ENCODE assay signal across 12 cellular contexts in the genomic region with DNA sequence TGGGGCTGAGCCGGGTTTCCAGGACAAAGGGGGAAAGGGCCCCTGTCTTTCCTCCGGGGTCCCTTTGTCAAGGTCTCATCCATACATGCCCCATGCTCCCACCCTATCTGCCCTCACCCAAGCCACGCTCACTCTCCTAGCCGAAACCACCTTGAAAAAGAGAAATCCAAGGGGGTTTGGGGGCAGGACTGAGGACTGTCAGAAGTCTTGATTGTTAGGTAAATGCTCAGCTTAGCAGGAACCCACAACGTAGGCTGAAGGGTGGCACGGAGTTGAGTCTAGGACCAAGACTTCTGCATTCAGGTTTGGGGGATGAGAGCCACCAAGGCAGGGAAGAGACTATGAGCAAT. TPM values are rescaled to one million over a fixed set of nuclear protein-coding genes. Genes with fewer than 3 reads are reported as not detected.
DNase-seq lines count a peak whose midpoint lies in the region; ATAC-seq, FAIRE-seq and TF ChIP-seq lines count a peak whose summit lies in the region.
"Had no signal": no experiment of that assay in that cellular context is flagged by ENCODE, and none has a peak within 500 bp of the region (broad histone marks: within the 10 kb centered on the region; RNA-seq: fewer than 3 reads in every experiment).

No MANE protein-coding gene starts in this region.

- peaks cover 29% of the 10 kb centered on the region for H3K4me1 Mint-ChIP-seq in activated CD8-positive, alpha-beta T cell treated with anti-CD3 and anti-CD28 coated beads for 36 hours (ENCODE audit: low read depth)

- H3K9ac ChIP-seq in HepG2 (ENCODE audit: insufficient read depth, low read depth, low read length): no peak overlapping the region

- H3K9me3 Mint-ChIP-seq in activated CD8-positive, alpha-beta T cell treated with anti-CD3 and anti-CD28 coated beads for 36 hours: no peaks in the 10 kb centered on the region

- in situ Hi-C loops in HepG2 (cut with HindIII; ENCODE audit: extremely low pct_ligation_motif_present, low pct_unique_long_range_greater_than_20kb): no loop called here

- H3K4me1 ChIP-seq in left ventricle myocardium inferior: peaks cover 74% of the 10 kb centered on the region
- H3K4me1 ChIP-seq in HepG2 (ENCODE audit: insufficient read depth, low read length): peaks cover 68% of the 10 kb centered on the region
- peaks cover 10% of the 10 kb centered on the region for H3K4me1 ChIP-seq in upper lobe of right lung

- H3K79me2 ChIP-seq in HepG2 (ENCODE audit: insufficient read depth, low read length): no peaks in the 10 kb centered on the region

- no peaks in the 10 kb centered on the region for H3K27me3 Mint-ChIP-seq in activated CD8-positive, alpha-beta T cell treated with anti-CD3 and anti-CD28 coated beads for 36 hours

- no peak for TF ChIP-seq RAD21 in HepG2 (CRISPR knock-in tag; IDR thresholded peaks at IDR 0.05)

- DNase-seq in left ventricle myocardium inferior (no peak), Right ventricle myocardium superior (no peak), HepG2 (ENCODE audit: low spot score) (no peak), upper lobe of right lung (peak; percentile 46), omental fat pad (ENCODE audit: low spot score) (no peak)
- no peak for DNase-seq in activated CD8-positive, alpha-beta T cell treated with anti-CD3 and anti-CD28 coated beads for 36 hours
- DNase-seq: activated T-cell treated with anti-CD3 and anti-CD28 coated beads for 4 hours, AML-193, NCI-H1048, NCI-H524 had no signal

- H3K9me3 ChIP-seq in left ventricle myocardium inferior (replicated peaks) (no peaks in the 10 kb centered on the region), HepG2 (ENCODE audit: low read length) (no peaks in the 10 kb centered on the region), upper lobe of right lung (no peaks in the 10 kb centered on the region)

- peak in 1 of 2 experiments; percentile 11; a peak in 1 of 4 replicates for TF ChIP-seq POLR2A in HepG2 (IDR thresholded peaks at IDR 0.05; ENCODE audit: insufficient read depth in 1 of 2, low read depth in 2 of 2, low read length in 2 of 2)

- no peak overlapping the region for H3K27ac Mint-ChIP-seq in activated CD8-positive, alpha-beta T cell treated with anti-CD3 and anti-CD28 coated beads for 36 hours

- H3K27ac ChIP-seq in left ventricle myocardium inferior (replicated peaks): peak overlapping the region; percentile 89
- H3K27ac ChIP-seq in HepG2 (ENCODE audit: extremely low read length, insufficient read depth, low read length): no peak overlapping the region
- no peak overlapping the region for H3K27ac ChIP-seq in upper lobe of right lung

- H3K36me3 Mint-ChIP-seq in activated CD8-positive, alpha-beta T cell treated with anti-CD3 and anti-CD28 coated beads for 36 hours (ENCODE audit: low read depth): peaks cover 4% of the 10 kb centered on the region

- H3K4me3 ChIP-seq in left ventricle myocardium inferior: peak overlapping the region; percentile 74
- no peak overlapping the region for H3K4me3 ChIP-seq in HepG2 (replicated peaks in 1 of 3; ENCODE audit: insufficient read depth in 1 of 3, low read depth in 2 of 3, low read length in 3 of 3)
- no peak overlapping the region for H3K4me3 ChIP-seq in upper lobe of right lung

- no peak for FAIRE-seq in HepG2 (lab: Jason Lieb, UNC)

- CTCF ChIA-PET in activated CD8-positive, alpha-beta T cell treated with anti-CD3 and anti-CD28 coated beads for 36 hours (lab: Charles Lee): interaction anchor here (0.8 to 1.1 kb wide), 2 partner anchors 13 to 15 kb away, joined by 3 read pairs; no protein-coding TSS in a partner anchor
- CTCF ChIA-PET in HepG2 (lab: Yijun Ruan, JAX; ENCODE audit: low intra/inter-chr PET ratio, low total read pairs): no interaction called here

- TF ChIP-seq EP300 in HepG2 (IDR thresholded peaks at IDR 0.05; ENCODE audit: low read depth in 2 of 2, low read length in 2 of 2): no peak
- no peak for TF ChIP-seq EP300 in HepG2 (CRISPR knock-in tag; IDR thresholded peaks at IDR 0.05; ENCODE audit: borderline replicate concordance)

- BruUV-seq in HepG2 (replicated peaks; lab: Mats Ljungman, UMichigan): no TSS peak

- intact Hi-C loops in left ventricle myocardium inferior (cut with micrococcal nuclease) (no loop called here), Right ventricle myocardium superior (cut with DNase I) (no loop called here), HepG2 (cut with micrococcal nuclease; ENCODE audit: unreplicated experiment) (no loop called here), upper lobe of right lung (cut with DNase I) (no loop called here)
- intact Hi-C loops in activated CD8-positive, alpha-beta T cell treated with anti-CD3 and anti-CD28 coated beads for 36 hours (cut with micrococcal nuclease): no loop called here

- ATAC-seq in Right ventricle myocardium superior (ENCODE audit: poor library complexity): no peak
- peak; percentile 19 for ATAC-seq in activated CD8-positive, alpha-beta T cell treated with anti-CD3 and anti-CD28 coated beads for 36 hours
- ATAC-seq in HepG2: no peak
- ATAC-seq in upper lobe of right lung: no peak
- no peak for ATAC-seq in omental fat pad (ENCODE audit: low FRiP score)
- ATAC-seq in GM18517 (IDR thresholded peaks at IDR 0.05; ENCODE audit: unreplicated experiment): no peak
- no peak for ATAC-seq in HG03457 (IDR thresholded peaks at IDR 0.05; ENCODE audit: unreplicated experiment)

- H3K4me3 Mint-ChIP-seq in activated CD8-positive, alpha-beta T cell treated with anti-CD3 and anti-CD28 coated beads for 36 hours: no peak overlapping the region

- H2AFZ ChIP-seq in HepG2 (ENCODE audit: low read length): no peak overlapping the region

- 92% methylated on average over 5 of the region's 6 CpGs for WGBS in HepG2 (ENCODE audit: low lambda C conversion rate)

- peaks cover 10% of the 10 kb centered on the region for H3K36me3 ChIP-seq in left ventricle myocardium inferior
- H3K36me3 ChIP-seq in HepG2 (replicated peaks in 1 of 2; ENCODE audit: control insufficient read depth in 1 of 2, insufficient read depth in 2 of 2, low read length in 2 of 2): peaks cover 2 to 4% of the 10 kb centered on the region in 2 experiments; a peak in 2 of 5 replicates
- H3K36me3 ChIP-seq in upper lobe of right lung: peaks cover 12% of the 10 kb centered on the region

- TF ChIP-seq CTCF in left ventricle myocardium inferior (IDR thresholded peaks at IDR 0.05; ENCODE audit: borderline replicate concordance): no peak
- no peak for TF ChIP-seq CTCF in activated CD8-positive, alpha-beta T cell treated with anti-CD3 and anti-CD28 coated beads for 36 hours (IDR thresholded peaks at IDR 0.05)
- TF ChIP-seq CTCF in HepG2 (CRISPR knock-in tag; IDR thresholded peaks at IDR 0.05): no peak
- no peak for TF ChIP-seq CTCF in upper lobe of right lung (IDR thresholded peaks at IDR 0.05)
- TF ChIP-seq CTCF in omental fat pad (IDR thresholded peaks at IDR 0.05): no peak

- POLR2A ChIA-PET in activated CD8-positive, alpha-beta T cell treated with anti-CD3 and anti-CD28 coated beads for 36 hours (lab: Charles Lee): interaction anchor here (1.2 to 6.5 kb wide), 8 partner anchors 9 to 48 kb away, joined by 5 to 79 read pairs (median 12); a partner anchor contains a TSS
- POLR2A ChIA-PET in HepG2 (lab: Yijun Ruan, JAX): interaction anchor here (1.2 kb wide), 1 partner anchor 22 kb away, joined by 3 read pairs; a partner anchor contains a TSS

- no peaks in the 10 kb centered on the region for H4K20me1 ChIP-seq in HepG2 (ENCODE audit: insufficient read depth, low read length)

- H3K27me3 ChIP-seq in left ventricle myocardium inferior (ENCODE audit: low read depth) (no peaks in the 10 kb centered on the region), HepG2 (ENCODE audit: control insufficient read depth in 1 of 2, insufficient read depth in 2 of 2, low read length in 2 of 2) (no peaks in the 10 kb centered on the region), upper lobe of right lung (no peaks in the 10 kb centered on the region)

- no peak overlapping the region for H3K4me2 ChIP-seq in HepG2 (ENCODE audit: low read depth, low read length)

RNA-seq across cellular contexts. Expression of a gene that starts 0.7 kb away (rescaled TPM):
- total RNA-seq in left ventricle myocardium inferior (671 TPM), Right ventricle myocardium superior (1,131 TPM), HepG2 (2016; rRNA removed; fragmentation: Illumina TruSeq; extraction: Trizol) (0.22 TPM in 1 of 2 replicates, not detected in the other), upper lobe of right lung (1.1 TPM), omental fat pad (not detected)
- total RNA-seq in activated CD8-positive, alpha-beta T cell treated with anti-CD3 and anti-CD28 coated beads for 36 hours: under 1 TPM in 1 of 2 experiments, not detected in 1; 0.49 TPM
- total RNA-seq in HepG2 (2016; cell fraction: cytosol; rRNA removed; fragmentation: Illumina TruSeq; extraction: Trizol; ENCODE audit: low read depth): not detected in 2 replicates
- total RNA-seq in HepG2 (2016; cell fraction: insoluble cytoplasmic fraction; rRNA removed; fragmentation: Illumina TruSeq; extraction: Trizol): not detected in 2 replicates
- not detected in 2 replicates for total RNA-seq in HepG2 (2016; cell fraction: membrane; rRNA removed; fragmentation: Illumina TruSeq; extraction: Trizol)
- not detected in 2 replicates for total RNA-seq in HepG2 (2016; cell fraction: nucleus; rRNA removed; fragmentation: Illumina TruSeq; extraction: Trizol)
- polyA plus RNA-seq in HepG2 (2011; rRNA removed): 0.18 TPM in 1 of 2 replicates, not detected in the other
- polyA plus RNA-seq in HepG2 (2011; cell fraction: cytosol; rRNA removed): 0.13 TPM in 1 of 2 replicates, not detected in the other
- 1.5 and 1.9 TPM in 2 replicates for polyA plus RNA-seq in HepG2 (2011; cell fraction: nucleus; rRNA removed)
- polyA plus RNA-seq in HepG2 (2012): 0.35 and 0.49 TPM in 2 replicates
- polyA plus RNA-seq in HepG2 (2016; cell fraction: cytosol; fragmentation: Illumina TruSeq; extraction: Trizol; ENCODE audit: low read depth): not detected in 2 replicates
- not detected in 2 replicates for polyA plus RNA-seq in HepG2 (2016; cell fraction: insoluble cytoplasmic fraction; fragmentation: Illumina TruSeq; extraction: Trizol; ENCODE audit: low read depth)
- polyA plus RNA-seq in HepG2 (2016; cell fraction: membrane; fragmentation: Illumina TruSeq; extraction: Trizol; ENCODE audit: low read depth): not detected in 2 replicates
- polyA plus RNA-seq in HepG2 (2016; cell fraction: nucleus; fragmentation: Illumina TruSeq; extraction: Trizol; ENCODE audit: insufficient read depth, low read depth): not detected in 2 replicates
- 0.19 and 0.24 TPM in 2 replicates for polyA minus RNA-seq in HepG2 (2011; rRNA and poly(A)+ RNA removed; ENCODE audit: low replicate concordance)
- polyA minus RNA-seq in HepG2 (2011; cell fraction: cytosol; rRNA and poly(A)+ RNA removed): not detected in 2 replicates
- 0.62 and 0.90 TPM in 2 replicates for polyA minus RNA-seq in HepG2 (2011; cell fraction: nucleus; rRNA and poly(A)+ RNA removed)

RNA-seq across cellular contexts. Expression of a gene that starts 16.2 kb away (rescaled TPM):
- total RNA-seq in left ventricle myocardium inferior (12.4 TPM), Right ventricle myocardium superior (15.5 TPM), HepG2 (2016; rRNA removed; fragmentation: Illumina TruSeq; extraction: Trizol) (2.4 and 5.2 TPM in 2 replicates), upper lobe of right lung (26.8 TPM), omental fat pad (10 to 100 TPM; 10.0 to 43.5 (median 21.3) TPM)
- 10 to 100 TPM; 35.4 to 37.2 TPM for total RNA-seq in activated CD8-positive, alpha-beta T cell treated with anti-CD3 and anti-CD28 coated beads for 36 hours
- 1.4 and 2.1 TPM in 2 replicates for total RNA-seq in HepG2 (2016; cell fraction: cytosol; rRNA removed; fragmentation: Illumina TruSeq; extraction: Trizol; ENCODE audit: low read depth)
- 2.6 and 4.6 TPM in 2 replicates for total RNA-seq in HepG2 (2016; cell fraction: insoluble cytoplasmic fraction; rRNA removed; fragmentation: Illumina TruSeq; extraction: Trizol)
- total RNA-seq in HepG2 (2016; cell fraction: membrane; rRNA removed; fragmentation: Illumina TruSeq; extraction: Trizol): 2.7 and 2.8 TPM in 2 replicates
- 7.3 and 9.5 TPM in 2 replicates for total RNA-seq in HepG2 (2016; cell fraction: nucleus; rRNA removed; fragmentation: Illumina TruSeq; extraction: Trizol)
- 5.4 and 6.6 TPM in 2 replicates for polyA plus RNA-seq in HepG2 (2011; rRNA removed)
- 2.2 and 3.1 TPM in 2 replicates for polyA plus RNA-seq in HepG2 (2011; cell fraction: cytosol; rRNA removed)
- 30.4 and 31.3 TPM in 2 replicates for polyA plus RNA-seq in HepG2 (2011; cell fraction: nucleus; rRNA removed)
- polyA plus RNA-seq in HepG2 (2012): 4.0 and 4.2 TPM in 2 replicates
- polyA plus RNA-seq in HepG2 (2016; cell fraction: cytosol; fragmentation: Illumina TruSeq; extraction: Trizol; ENCODE audit: low read depth): 1.0 and 1.4 TPM in 2 replicates
- polyA plus RNA-seq in HepG2 (2016; cell fraction: insoluble cytoplasmic fraction; fragmentation: Illumina TruSeq; extraction: Trizol; ENCODE audit: low read depth): 1.9 and 2.4 TPM in 2 replicates
- polyA plus RNA-seq in HepG2 (2016; cell fraction: membrane; fragmentation: Illumina TruSeq; extraction: Trizol; ENCODE audit: low read depth): 1.9 and 2.2 TPM in 2 replicates
- 20.1 and 20.6 TPM in 2 replicates for polyA plus RNA-seq in HepG2 (2016; cell fraction: nucleus; fragmentation: Illumina TruSeq; extraction: Trizol; ENCODE audit: insufficient read depth, low read depth)
- polyA minus RNA-seq in HepG2 (2011; rRNA and poly(A)+ RNA removed; ENCODE audit: low replicate concordance): 11.8 and 14.8 TPM in 2 replicates
- 3.9 and 5.2 TPM in 2 replicates for polyA minus RNA-seq in HepG2 (2011; cell fraction: cytosol; rRNA and poly(A)+ RNA removed)
- 17.9 and 18.9 TPM in 2 replicates for polyA minus RNA-seq in HepG2 (2011; cell fraction: nucleus; rRNA and poly(A)+ RNA removed)

RNA-seq across cellular contexts. Expression of a gene that starts 21.6 kb away (rescaled TPM):
- 33.1 TPM for total RNA-seq in left ventricle myocardium inferior
- 28.0 TPM for total RNA-seq in Right ventricle myocardium superior
- total RNA-seq in activated CD8-positive, alpha-beta T cell treated with anti-CD3 and anti-CD28 coated beads for 36 hours: 100 to 1,000 TPM; 108 to 110 TPM
- total RNA-seq in HepG2 (2016; rRNA removed; fragmentation: Illumina TruSeq; extraction: Trizol): 35.1 and 35.4 TPM in 2 replicates
- total RNA-seq in HepG2 (2016; cell fraction: cytosol; rRNA removed; fragmentation: Illumina TruSeq; extraction: Trizol; ENCODE audit: low read depth): 6.3 and 6.7 TPM in 2 replicates
- 30.6 and 36.6 TPM in 2 replicates for total RNA-seq in HepG2 (2016; cell fraction: insoluble cytoplasmic fraction; rRNA removed; fragmentation: Illumina TruSeq; extraction: Trizol)
- 14.7 and 15.9 TPM in 2 replicates for total RNA-seq in HepG2 (2016; cell fraction: membrane; rRNA removed; fragmentation: Illumina TruSeq; extraction: Trizol)
- total RNA-seq in HepG2 (2016; cell fraction: nucleus; rRNA removed; fragmentation: Illumina TruSeq; extraction: Trizol): 17.2 and 21.8 TPM in 2 replicates
- polyA plus RNA-seq in HepG2 (2011; rRNA removed): 20.8 and 29.0 TPM in 2 replicates
- 15.5 and 19.5 TPM in 2 replicates for polyA plus RNA-seq in HepG2 (2011; cell fraction: cytosol; rRNA removed)
- polyA plus RNA-seq in HepG2 (2011; cell fraction: nucleus; rRNA removed): 72.9 and 82.9 TPM in 2 replicates
- 17.6 and 18.9 TPM in 2 replicates for polyA plus RNA-seq in HepG2 (2012)
- polyA plus RNA-seq in HepG2 (2016; cell fraction: cytosol; fragmentation: Illumina TruSeq; extraction: Trizol; ENCODE audit: low read depth): 5.0 and 5.7 TPM in 2 replicates
- polyA plus RNA-seq in HepG2 (2016; cell fraction: insoluble cytoplasmic fraction; fragmentation: Illumina TruSeq; extraction: Trizol; ENCODE audit: low read depth): 31.8 and 36.6 TPM in 2 replicates
- 10.1 and 10.8 TPM in 2 replicates for polyA plus RNA-seq in HepG2 (2016; cell fraction: membrane; fragmentation: Illumina TruSeq; extraction: Trizol; ENCODE audit: low read depth)
- polyA plus RNA-seq in HepG2 (2016; cell fraction: nucleus; fragmentation: Illumina TruSeq; extraction: Trizol; ENCODE audit: insufficient read depth, low read depth): 26.3 and 34.3 TPM in 2 replicates
- polyA minus RNA-seq in HepG2 (2011; rRNA and poly(A)+ RNA removed; ENCODE audit: low replicate concordance): 51.2 and 89.6 TPM in 2 replicates
- 10.0 and 13.2 TPM in 2 replicates for polyA minus RNA-seq in HepG2 (2011; cell fraction: cytosol; rRNA and poly(A)+ RNA removed)
- polyA minus RNA-seq in HepG2 (2011; cell fraction: nucleus; rRNA and poly(A)+ RNA removed): 31.3 and 34.3 TPM in 2 replicates
- total RNA-seq in upper lobe of right lung: 93.7 TPM
- total RNA-seq in omental fat pad: 100 to 1,000 TPM; 106 to 160 (median 127) TPM

RNA-seq across cellular contexts. Expression of a gene that starts 38.1 kb away (rescaled TPM):
- total RNA-seq in left ventricle myocardium inferior: 20.5 TPM
- 12.4 TPM for total RNA-seq in Right ventricle myocardium superior
- 10 to 100 TPM; 29.1 to 30.4 TPM for total RNA-seq in activated CD8-positive, alpha-beta T cell treated with anti-CD3 and anti-CD28 coated beads for 36 hours
- 0.22 TPM in 1 of 2 replicates, not detected in the other for total RNA-seq in HepG2 (2016; rRNA removed; fragmentation: Illumina TruSeq; extraction: Trizol)
- total RNA-seq in HepG2 (2016; cell fraction: cytosol; rRNA removed; fragmentation: Illumina TruSeq; extraction: Trizol; ENCODE audit: low read depth): not detected in 2 replicates
- 0.04 TPM in 1 of 2 replicates, not detected in the other for total RNA-seq in HepG2 (2016; cell fraction: insoluble cytoplasmic fraction; rRNA removed; fragmentation: Illumina TruSeq; extraction: Trizol)
- not detected in 2 replicates for total RNA-seq in HepG2 (2016; cell fraction: membrane; rRNA removed; fragmentation: Illumina TruSeq; extraction: Trizol)
- total RNA-seq in HepG2 (2016; cell fraction: nucleus; rRNA removed; fragmentation: Illumina TruSeq; extraction: Trizol): not detected in 2 replicates
- polyA plus RNA-seq in HepG2 (2011; rRNA removed): 0.55 and 0.81 TPM in 2 replicates
- polyA plus RNA-seq in HepG2 (2011; cell fraction: cytosol; rRNA removed): 0.15 and 0.27 TPM in 2 replicates
- polyA plus RNA-seq in HepG2 (2011; cell fraction: nucleus; rRNA removed): 6.7 and 6.8 TPM in 2 replicates
- polyA plus RNA-seq in HepG2 (2012): 0.96 and 1.3 TPM in 2 replicates
- polyA plus RNA-seq in HepG2 (2016; cell fraction: cytosol; fragmentation: Illumina TruSeq; extraction: Trizol; ENCODE audit: low read depth): not detected in 2 replicates
- polyA plus RNA-seq in HepG2 (2016; cell fraction: insoluble cytoplasmic fraction; fragmentation: Illumina TruSeq; extraction: Trizol; ENCODE audit: low read depth): not detected in 2 replicates
- polyA plus RNA-seq in HepG2 (2016; cell fraction: membrane; fragmentation: Illumina TruSeq; extraction: Trizol; ENCODE audit: low read depth): not detected in 2 replicates
- 0.29 and 0.89 TPM in 2 replicates for polyA plus RNA-seq in HepG2 (2016; cell fraction: nucleus; fragmentation: Illumina TruSeq; extraction: Trizol; ENCODE audit: insufficient read depth, low read depth)
- polyA minus RNA-seq in HepG2 (2011; rRNA and poly(A)+ RNA removed; ENCODE audit: low replicate concordance): 0.14 TPM in 1 of 2 replicates, not detected in the other
- 0.18 and 0.79 TPM in 2 replicates for polyA minus RNA-seq in HepG2 (2011; cell fraction: cytosol; rRNA and poly(A)+ RNA removed)
- 0.37 and 0.64 TPM in 2 replicates for polyA minus RNA-seq in HepG2 (2011; cell fraction: nucleus; rRNA and poly(A)+ RNA removed)
- 272 TPM for total RNA-seq in upper lobe of right lung
- 100 to 1,000 TPM in 3 of 4 donors, 10 to 100 TPM in 1; 64.9 to 209 (median 163) TPM for total RNA-seq in omental fat pad

RNA-seq across cellular contexts. Expression of a gene that starts 57.3 kb away (rescaled TPM):
- total RNA-seq in left ventricle myocardium inferior (78.0 TPM), Right ventricle myocardium superior (75.3 TPM), HepG2 (2016; rRNA removed; fragmentation: Illumina TruSeq; extraction: Trizol) (87.6 and 98.8 TPM in 2 replicates), upper lobe of right lung (60.2 TPM), omental fat pad (10 to 100 TPM; 41.9 to 71.3 (median 44.2) TPM)
- total RNA-seq in activated CD8-positive, alpha-beta T cell treated with anti-CD3 and anti-CD28 coated beads for 36 hours: 100 to 1,000 TPM; 243 to 251 TPM
- 118 and 152 TPM in 2 replicates for total RNA-seq in HepG2 (2016; cell fraction: cytosol; rRNA removed; fragmentation: Illumina TruSeq; extraction: Trizol; ENCODE audit: low read depth)
- 74.7 and 95.4 TPM in 2 replicates for total RNA-seq in HepG2 (2016; cell fraction: insoluble cytoplasmic fraction; rRNA removed; fragmentation: Illumina TruSeq; extraction: Trizol)
- total RNA-seq in HepG2 (2016; cell fraction: membrane; rRNA removed; fragmentation: Illumina TruSeq; extraction: Trizol): 139 and 187 TPM in 2 replicates
- total RNA-seq in HepG2 (2016; cell fraction: nucleus; rRNA removed; fragmentation: Illumina TruSeq; extraction: Trizol): 49.1 and 55.1 TPM in 2 replicates
- 86.7 and 95.1 TPM in 2 replicates for polyA plus RNA-seq in HepG2 (2011; rRNA removed)
- polyA plus RNA-seq in HepG2 (2011; cell fraction: cytosol; rRNA removed): 65.5 and 120 TPM in 2 replicates
- polyA plus RNA-seq in HepG2 (2011; cell fraction: nucleus; rRNA removed): 88.2 and 88.7 TPM in 2 replicates
- polyA plus RNA-seq in HepG2 (2012): 64.0 and 65.2 TPM in 2 replicates
- 134 and 181 TPM in 2 replicates for polyA plus RNA-seq in HepG2 (2016; cell fraction: cytosol; fragmentation: Illumina TruSeq; extraction: Trizol; ENCODE audit: low read depth)
- polyA plus RNA-seq in HepG2 (2016; cell fraction: insoluble cytoplasmic fraction; fragmentation: Illumina TruSeq; extraction: Trizol; ENCODE audit: low read depth): 104 and 131 TPM in 2 replicates
- 176 and 207 TPM in 2 replicates for polyA plus RNA-seq in HepG2 (2016; cell fraction: membrane; fragmentation: Illumina TruSeq; extraction: Trizol; ENCODE audit: low read depth)
- 104 and 121 TPM in 2 replicates for polyA plus RNA-seq in HepG2 (2016; cell fraction: nucleus; fragmentation: Illumina TruSeq; extraction: Trizol; ENCODE audit: insufficient read depth, low read depth)
- polyA minus RNA-seq in HepG2 (2011; rRNA and poly(A)+ RNA removed; ENCODE audit: low replicate concordance): 82.4 and 267 TPM in 2 replicates
- 16.1 and 23.4 TPM in 2 replicates for polyA minus RNA-seq in HepG2 (2011; cell fraction: cytosol; rRNA and poly(A)+ RNA removed)
- 22.9 TPM in 2 replicates for polyA minus RNA-seq in HepG2 (2011; cell fraction: nucleus; rRNA and poly(A)+ RNA removed)

Comparison
In these comparisons a context has a peak if more than half of its experiments do, and no peak if none do; other contexts are left out.
1. RNA of a gene that starts 0.7 kb away (total RNA-seq): 1,131 TPM in Right ventricle myocardium superior (single experiment) and 671 TPM in left ventricle myocardium inferior (single experiment); 1.1 TPM in upper lobe of right lung (single experiment), 0.49 TPM in activated CD8-positive, alpha-beta T cell treated with anti-CD3 and anti-CD28 coated beads for 36 hours, not detected in omental fat pad and 0.22 TPM in HepG2; every median in the first group is over 100 times any median in the second.